ENCODE assay signal across 1 cellular context in the genomic region with DNA sequence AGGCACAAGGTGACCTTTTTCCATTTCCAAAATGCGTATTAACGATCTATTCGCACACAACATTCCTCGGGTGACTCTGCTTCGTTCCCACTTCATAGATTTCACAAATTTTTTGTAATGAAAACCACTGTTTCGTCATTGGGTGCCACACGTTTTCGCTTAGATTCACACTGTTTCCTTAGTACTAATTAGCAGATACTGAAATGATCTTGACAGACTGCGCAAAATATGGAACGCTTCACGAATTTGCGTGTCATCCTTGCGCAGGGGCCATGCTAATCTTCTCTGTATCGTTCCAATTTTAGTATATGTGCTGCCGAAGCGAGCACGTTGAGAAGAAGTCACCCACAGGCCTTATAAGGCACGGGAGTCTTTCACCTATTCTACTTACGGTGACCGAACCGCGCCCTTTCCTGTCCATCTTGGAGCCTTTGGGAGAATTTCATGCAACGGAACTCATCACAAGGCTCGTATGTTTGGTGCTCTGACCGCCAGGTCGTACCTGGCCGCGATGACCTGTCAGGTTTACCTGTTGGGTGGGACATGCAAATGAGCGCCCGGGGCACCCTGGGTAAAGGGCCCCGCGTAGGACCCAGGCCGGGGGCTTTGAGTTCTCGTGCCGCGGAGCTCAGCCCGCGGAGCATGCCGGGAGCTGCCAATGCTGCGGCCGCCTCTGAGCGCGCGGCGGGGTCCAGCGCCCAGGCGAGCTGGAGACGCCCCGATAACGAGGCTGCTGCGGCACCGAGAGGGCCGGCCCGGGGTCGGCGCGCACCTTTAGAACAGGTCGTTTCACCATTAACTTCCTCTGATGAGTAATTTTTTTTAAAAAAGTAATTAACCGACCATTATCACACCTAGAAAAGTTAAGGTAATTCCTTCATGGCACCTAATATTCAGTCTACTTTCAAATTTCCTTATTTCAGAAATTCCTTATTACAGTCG.
TF ChIP-seq lines count a peak whose summit lies in the region.

A gene (minus strand): TSS at position 329 of the 942 bp plus-strand sequence.

TF ChIP-seq in A549, 52 proteins besides CTCF, POLR2A, EP300 and RAD21 (continued from another document):
- TF ChIP-seq, protein P1, sequence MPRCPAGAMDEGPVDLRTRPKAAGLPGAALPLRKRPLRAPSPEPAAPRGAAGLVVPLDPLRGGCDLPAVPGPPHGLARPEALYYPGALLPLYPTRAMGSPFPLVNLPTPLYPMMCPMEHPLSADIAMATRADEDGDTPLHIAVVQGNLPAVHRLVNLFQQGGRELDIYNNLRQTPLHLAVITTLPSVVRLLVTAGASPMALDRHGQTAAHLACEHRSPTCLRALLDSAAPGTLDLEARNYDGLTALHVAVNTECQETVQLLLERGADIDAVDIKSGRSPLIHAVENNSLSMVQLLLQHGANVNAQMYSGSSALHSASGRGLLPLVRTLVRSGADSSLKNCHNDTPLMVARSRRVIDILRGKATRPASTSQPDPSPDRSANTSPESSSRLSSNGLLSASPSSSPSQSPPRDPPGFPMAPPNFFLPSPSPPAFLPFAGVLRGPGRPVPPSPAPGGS (IDR thresholded peaks at IDR 0.05): peak; percentile 18; the same call in 1 of the 3 replicates
- TF ChIP-seq RFX5 (IDR thresholded peaks at IDR 0.05) (peak; percentile 41; the same call in 1 of the 2 replicates), GATA3 (IDR thresholded peaks at IDR 0.05; ENCODE audit: borderline replicate concordance) (no peak; the same call in 1 of the 2 replicates), HOXA7 (CRISPR knock-in tag; IDR thresholded peaks at IDR 0.05) (no peak), HDAC2 (IDR thresholded peaks at IDR 0.05) (no peak), BHLHE40 (IDR thresholded peaks at IDR 0.05; ENCODE audit: low read depth, low read length) (no peak), KDM1A (IDR thresholded peaks at IDR 0.05; ENCODE audit: low read depth) (no peak), RNF2 (IDR thresholded peaks at IDR 0.05; ENCODE audit: borderline replicate concordance, low read depth) (no peak), MAFK (IDR thresholded peaks at IDR 0.05; ENCODE audit: partially characterized antibody) (no peak), FOXS1 (CRISPR knock-in tag; IDR thresholded peaks at IDR 0.05) (no peak), ZFP36 (IDR thresholded peaks at IDR 0.05; ENCODE audit: borderline replicate concordance, partially characterized antibody) (no peak), ZC3H11A (IDR thresholded peaks at IDR 0.05) (no peak), CHD2 (IDR thresholded peaks at IDR 0.05; ENCODE audit: low read length, partially characterized antibody) (no peak), CEBPB (IDR thresholded peaks at IDR 0.05) (peak in 1 of 2 experiments; percentile 31; a peak in 1 of 4 replicates), EHMT2 (IDR thresholded peaks at IDR 0.05; ENCODE audit: low read depth) (no peak), RARB (CRISPR knock-in tag; IDR thresholded peaks at IDR 0.05) (no peak), SMC3 (IDR thresholded peaks at IDR 0.05) (peak; percentile 29; the same call in 1 of the 3 replicates), HEYL (CRISPR knock-in tag; IDR thresholded peaks at IDR 0.05) (no peak), POLR2AphosphoS2 (conservative IDR thresholded peaks at IDR 0.05; ENCODE audit: low read length) (no peak), PHF8 (IDR thresholded peaks at IDR 0.05; ENCODE audit: borderline replicate concordance, low read depth) (peak; percentile 54; the same call in 1 of the 2 replicates), ZSCAN20 (CRISPR knock-in tag; IDR thresholded peaks at IDR 0.05) (no peak), KDM5A (IDR thresholded peaks at IDR 0.05) (no peak)
- TF ChIP-seq, protein P2, sequence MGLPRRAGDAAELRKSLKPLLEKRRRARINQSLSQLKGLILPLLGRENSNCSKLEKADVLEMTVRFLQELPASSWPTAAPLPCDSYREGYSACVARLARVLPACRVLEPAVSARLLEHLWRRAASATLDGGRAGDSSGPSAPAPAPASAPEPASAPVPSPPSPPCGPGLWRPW (IDR thresholded peaks at IDR 0.05): no peak
- TF ChIP-seq, protein P3, sequence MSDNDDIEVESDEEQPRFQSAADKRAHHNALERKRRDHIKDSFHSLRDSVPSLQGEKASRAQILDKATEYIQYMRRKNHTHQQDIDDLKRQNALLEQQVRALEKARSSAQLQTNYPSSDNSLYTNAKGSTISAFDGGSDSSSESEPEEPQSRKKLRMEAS (IDR thresholded peaks at IDR 0.05): no peak; the same call in none of the 2 replicates
- TF ChIP-seq, protein P4, sequence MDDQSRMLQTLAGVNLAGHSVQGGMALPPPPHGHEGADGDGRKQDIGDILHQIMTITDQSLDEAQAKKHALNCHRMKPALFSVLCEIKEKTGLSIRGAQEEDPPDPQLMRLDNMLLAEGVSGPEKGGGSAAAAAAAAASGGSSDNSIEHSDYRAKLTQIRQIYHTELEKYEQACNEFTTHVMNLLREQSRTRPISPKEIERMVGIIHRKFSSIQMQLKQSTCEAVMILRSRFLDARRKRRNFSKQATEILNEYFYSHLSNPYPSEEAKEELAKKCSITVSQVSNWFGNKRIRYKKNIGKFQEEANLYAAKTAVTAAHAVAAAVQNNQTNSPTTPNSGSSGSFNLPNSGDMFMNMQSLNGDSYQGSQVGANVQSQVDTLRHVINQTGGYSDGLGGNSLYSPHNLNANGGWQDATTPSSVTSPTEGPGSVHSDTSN (IDR thresholded peaks at IDR 0.05): no peak
- TF ChIP-seq, protein P5, sequence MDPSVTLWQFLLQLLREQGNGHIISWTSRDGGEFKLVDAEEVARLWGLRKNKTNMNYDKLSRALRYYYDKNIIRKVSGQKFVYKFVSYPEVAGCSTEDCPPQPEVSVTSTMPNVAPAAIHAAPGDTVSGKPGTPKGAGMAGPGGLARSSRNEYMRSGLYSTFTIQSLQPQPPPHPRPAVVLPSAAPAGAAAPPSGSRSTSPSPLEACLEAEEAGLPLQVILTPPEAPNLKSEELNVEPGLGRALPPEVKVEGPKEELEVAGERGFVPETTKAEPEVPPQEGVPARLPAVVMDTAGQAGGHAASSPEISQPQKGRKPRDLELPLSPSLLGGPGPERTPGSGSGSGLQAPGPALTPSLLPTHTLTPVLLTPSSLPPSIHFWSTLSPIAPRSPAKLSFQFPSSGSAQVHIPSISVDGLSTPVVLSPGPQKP (IDR thresholded peaks at IDR 0.05; ENCODE audit: low read depth, low read length): no peak
- TF ChIP-seq, protein P6, sequence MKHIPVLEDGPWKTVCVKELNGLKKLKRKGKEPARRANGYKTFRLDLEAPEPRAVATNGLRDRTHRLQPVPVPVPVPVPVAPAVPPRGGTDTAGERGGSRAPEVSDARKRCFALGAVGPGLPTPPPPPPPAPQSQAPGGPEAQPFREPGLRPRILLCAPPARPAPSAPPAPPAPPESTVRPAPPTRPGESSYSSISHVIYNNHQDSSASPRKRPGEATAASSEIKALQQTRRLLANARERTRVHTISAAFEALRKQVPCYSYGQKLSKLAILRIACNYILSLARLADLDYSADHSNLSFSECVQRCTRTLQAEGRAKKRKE (CRISPR knock-in tag; IDR thresholded peaks at IDR 0.05; ENCODE audit: low read depth): no peak
- TF ChIP-seq, protein P7, sequence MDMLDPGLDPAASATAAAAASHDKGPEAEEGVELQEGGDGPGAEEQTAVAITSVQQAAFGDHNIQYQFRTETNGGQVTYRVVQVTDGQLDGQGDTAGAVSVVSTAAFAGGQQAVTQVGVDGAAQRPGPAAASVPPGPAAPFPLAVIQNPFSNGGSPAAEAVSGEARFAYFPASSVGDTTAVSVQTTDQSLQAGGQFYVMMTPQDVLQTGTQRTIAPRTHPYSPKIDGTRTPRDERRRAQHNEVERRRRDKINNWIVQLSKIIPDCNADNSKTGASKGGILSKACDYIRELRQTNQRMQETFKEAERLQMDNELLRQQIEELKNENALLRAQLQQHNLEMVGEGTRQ (IDR thresholded peaks at IDR 0.05): no peak
